8 cellular contexts compared by ENCODE assay signal in the genomic region with DNA sequence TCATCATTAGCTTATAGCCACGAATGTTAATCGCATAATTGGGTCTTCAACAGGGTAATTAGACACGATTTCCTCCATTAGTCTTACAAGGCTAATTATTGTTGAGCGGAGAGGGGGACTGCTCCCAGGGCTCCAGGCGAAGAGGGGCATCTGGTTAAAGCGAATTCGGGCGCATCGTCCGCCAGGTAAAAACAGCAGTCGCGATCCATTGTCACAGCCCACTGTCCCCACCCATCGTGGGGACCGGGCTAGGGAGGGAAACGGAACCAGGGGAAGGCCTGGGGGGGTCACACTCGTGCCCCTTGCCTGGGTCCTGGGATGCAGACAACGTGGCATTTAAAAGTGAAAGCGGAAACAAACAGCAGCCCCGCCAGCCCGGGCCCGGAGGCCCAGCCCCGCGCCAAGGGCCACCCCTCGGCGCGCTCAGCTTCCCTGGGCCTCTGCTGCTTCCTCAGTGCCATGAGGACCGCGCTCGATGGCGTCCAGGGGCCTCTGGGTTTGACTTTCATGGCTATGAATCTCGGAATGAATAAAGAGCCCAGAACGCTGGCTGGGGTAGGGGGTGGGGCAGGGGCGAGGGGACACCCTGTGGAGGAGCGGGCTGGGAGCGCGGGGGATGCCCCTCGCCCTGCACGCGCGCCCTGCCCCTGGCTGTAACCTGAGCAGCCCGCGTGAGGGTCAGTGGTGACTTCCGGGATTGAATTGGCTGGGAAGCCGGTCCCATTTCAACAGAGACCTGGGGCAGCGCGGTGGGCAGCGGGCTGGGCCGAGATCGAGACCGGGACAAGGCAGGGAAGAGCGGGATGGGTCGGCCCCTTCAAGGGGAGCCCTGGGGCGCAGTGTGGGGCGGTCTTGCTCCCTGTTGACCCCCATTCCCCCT.
DNase-seq lines count a peak whose midpoint lies in the region; ATAC-seq and TF ChIP-seq lines count a peak whose summit lies in the region.

No MANE protein-coding gene starts in this region.

- intact Hi-C loops in left cardiac atrium (cut with DNase I) (no loop called here), posterior vena cava (cut with DNase I) (no loop called here), upper lobe of right lung (cut with DNase I) (no loop called here)

- ATAC-seq in HG03354 (IDR thresholded peaks at IDR 0.05; ENCODE audit: poor library complexity, severe bottlenecking, unreplicated experiment) (peak; percentile 73), left cardiac atrium (peak; percentile 90 to 92), upper lobe of right lung (peak; percentile 92)

- H3K9me3 ChIP-seq in SK-N-MC (ENCODE audit: low read depth, low read length) (no peaks in the 10 kb centered on the region), upper lobe of right lung (no peaks in the 10 kb centered on the region)

- H3K36me3 ChIP-seq in SK-N-MC (ENCODE audit: insufficient read depth, low read length) (no peaks in the 10 kb centered on the region), upper lobe of right lung (no peaks in the 10 kb centered on the region)

- H3K9ac ChIP-seq in SK-N-MC (ENCODE audit: insufficient read length), result no peak overlapping the region

- no peaks in the 10 kb centered on the region for H3K4me1 ChIP-seq in upper lobe of right lung

- H3K4me3 ChIP-seq in SK-N-MC, result peak overlapping the region; percentile 74
- H3K4me3 ChIP-seq in upper lobe of right lung, result peak overlapping the region; percentile 62

- no peak for TF ChIP-seq CTCF in upper lobe of right lung (IDR thresholded peaks at IDR 0.05)

- DNase-seq in NCI-H345 (lab: John Stamatoyannopoulos, UW), result peak; percentile 11
- no peak for DNase-seq in NCI-H345 treated with DMSO at 0.1 percent for 48 hours (lab: John Stamatoyannopoulos, UW; ENCODE audit: unreplicated experiment)
- DNase-seq in SK-N-MC (ENCODE audit: low read depth, low spot score), result no peak
- peak; percentile 50 for DNase-seq in activated naive CD8-positive, alpha-beta T cell treated with anti-CD3 and anti-CD28 coated beads, Interleukin-2, amount 50 U/mL, for 16 hours (ENCODE audit: low read depth, low spot score)
- peak; percentile 75 for DNase-seq in left cardiac atrium
- DNase-seq in posterior vena cava (ENCODE audit: low spot score), result peak; percentile 93
- peak; percentile 87 for DNase-seq in upper lobe of right lung

- H3K27me3 ChIP-seq in upper lobe of right lung, result no peaks in the 10 kb centered on the region

- H3K27ac ChIP-seq in SK-N-MC (no peak overlapping the region), upper lobe of right lung (peak overlapping the region; percentile 90)

Comparison
In these comparisons a context has a peak if more than half of its experiments do, and no peak if none do; other contexts are left out.
1. DNase-seq: peak in NCI-H345 (single experiment), activated naive CD8-positive, alpha-beta T cell treated with anti-CD3 and anti-CD28 coated beads, Interleukin-2, amount 50 U/mL, for 16 hours (single experiment), left cardiac atrium (single experiment), posterior vena cava (single experiment) and upper lobe of right lung (single experiment); none in NCI-H345 treated with DMSO at 0.1 percent for 48 hours (single experiment) and SK-N-MC (single experiment).
2. Peak in every context shown above with its lines, with median percentiles within 50 percentile points of each other: ATAC-seq.